Comparison of ENCODE assay signal across 8 cellular contexts in genomic region chr11:9462172-9462799, GRCh38. TPM values are rescaled to one million over a fixed set of nuclear protein-coding genes. Genes with fewer than 3 reads are reported as not detected.
DNase-seq lines count a peak whose midpoint lies in the region; ATAC-seq, FAIRE-seq and TF ChIP-seq lines count a peak whose summit lies in the region.

No MANE protein-coding gene starts in this region.

- no peak for ATAC-seq in GM18511 (IDR thresholded peaks at IDR 0.05; ENCODE audit: unreplicated experiment)

- no peak for FAIRE-seq in RCC 7860 (lab: Jason Lieb, UNC)

- H3K4me3 ChIP-seq in GM12864 (ENCODE audit: low read depth, low read length) = peak overlapping the region; percentile 69
- peak overlapping the region; percentile 72 for H3K4me3 ChIP-seq in SJSA1

- H3K9me3 ChIP-seq in SJSA1 (replicated peaks) = no peaks in the 10 kb centered on the region

- peaks cover 7% of the 10 kb centered on the region for H3K4me1 ChIP-seq in SJSA1 (replicated peaks)

- peak overlapping the region; percentile 99 for H3K27ac ChIP-seq in SJSA1

- no peak for TF ChIP-seq CTCF in GM12864 (IDR thresholded peaks at IDR 0.05; ENCODE audit: low read depth, low read length, missing control alignments)

- DNase-seq in GM12864 (ENCODE audit: low read depth) = no peak
- DNase-seq in SJSA1 (ENCODE audit: low read depth in 1 of 2, low spot score in 2 of 2) = no peak
- DNase-seq in fibroblast of peridontal ligament (ENCODE audit: extremely low read depth) = peak; percentile 48
- DNase-seq in renal cortical epithelial cell (ENCODE audit: low read depth) = peak; percentile 30
- DNase-seq in SK-N-DZ (ENCODE audit: low spot score) = no peak
- no peak for DNase-seq in HUDEP-2 (lab: John Stamatoyannopoulos, UW; ENCODE audit: unreplicated experiment in 76 of 76)
- DNase-seq in RCC 7860 (ENCODE audit: low spot score) = no peak

- H3K36me3 ChIP-seq in SJSA1 = peaks cover 13% of the 10 kb centered on the region

- H3K27me3 ChIP-seq in SJSA1 (replicated peaks) = no peaks in the 10 kb centered on the region

RNA-seq across cellular contexts. Expression of gene ZNF143, which starts 1.5 kb away (rescaled TPM):
- total RNA-seq in SJSA1 (2014; rRNA removed; shearing (Covaris generic)) = 16.9 and 24.0 TPM in 2 replicates
- total RNA-seq in renal cortical epithelial cell = 25.5 and 40.0 TPM in 2 replicates
- polyA plus RNA-seq in SK-N-DZ (2014; cell fraction: cytosol; rRNA removed) = 19.3 and 23.8 TPM in 2 replicates
- polyA plus RNA-seq in SK-N-DZ (2014; cell fraction: nucleus; rRNA removed) = 14.7 and 23.3 TPM in 2 replicates

Comparison
In these comparisons a context has a peak if more than half of its experiments do, and no peak if none do; other contexts are left out.
1. DNase-seq: peak in fibroblast of peridontal ligament (single experiment) and renal cortical epithelial cell (single experiment); none in GM12864 (single experiment), SJSA1 (0 of 2), SK-N-DZ (single experiment), HUDEP-2 (0 of 76) and RCC 7860 (single experiment).